Comparison of ENCODE assay signal across 1 cellular context in the genomic region with DNA sequence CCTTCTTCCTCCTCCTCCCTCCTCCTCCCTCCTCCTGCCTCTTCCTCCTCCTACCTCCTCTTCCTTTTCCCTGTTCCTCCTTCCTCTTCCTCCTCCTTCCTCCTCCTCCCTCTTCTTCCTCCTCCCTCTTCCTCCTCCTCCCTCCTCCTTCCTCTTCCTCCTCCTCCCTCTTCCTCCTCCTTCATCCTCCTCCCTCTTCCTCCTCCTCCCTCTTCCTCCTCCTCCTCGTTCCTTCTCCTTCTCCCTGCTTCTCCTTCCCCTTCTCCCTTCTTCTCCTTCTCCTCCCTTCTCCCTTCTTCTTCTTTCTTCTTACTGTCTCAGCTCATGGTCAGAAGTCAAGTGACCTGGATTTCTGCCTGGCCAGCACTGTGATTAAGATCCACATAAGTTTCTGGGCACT.
TF ChIP-seq lines count a peak whose summit lies in the region.

No MANE protein-coding gene starts in this region.

TF ChIP-seq in HepG2, 621 proteins besides CTCF, POLR2A, EP300 and RAD21:
- TF ChIP-seq HNRNPK (IDR thresholded peaks at IDR 0.05; ENCODE audit: low read depth, low read length, poor library complexity, severe bottlenecking) (peak; percentile 4), PCBP2 (optimal IDR thresholded peaks at IDR 0.05; ENCODE audit: low read depth, low read length, poor library complexity, severe bottlenecking) (peak; percentile 67), TRIM24 (CRISPR knock-in tag; IDR thresholded peaks at IDR 0.05) (no peak), AKAP8 (CRISPR knock-in tag; IDR thresholded peaks at IDR 0.05) (no peak)
- TF ChIP-seq, protein P1, sequence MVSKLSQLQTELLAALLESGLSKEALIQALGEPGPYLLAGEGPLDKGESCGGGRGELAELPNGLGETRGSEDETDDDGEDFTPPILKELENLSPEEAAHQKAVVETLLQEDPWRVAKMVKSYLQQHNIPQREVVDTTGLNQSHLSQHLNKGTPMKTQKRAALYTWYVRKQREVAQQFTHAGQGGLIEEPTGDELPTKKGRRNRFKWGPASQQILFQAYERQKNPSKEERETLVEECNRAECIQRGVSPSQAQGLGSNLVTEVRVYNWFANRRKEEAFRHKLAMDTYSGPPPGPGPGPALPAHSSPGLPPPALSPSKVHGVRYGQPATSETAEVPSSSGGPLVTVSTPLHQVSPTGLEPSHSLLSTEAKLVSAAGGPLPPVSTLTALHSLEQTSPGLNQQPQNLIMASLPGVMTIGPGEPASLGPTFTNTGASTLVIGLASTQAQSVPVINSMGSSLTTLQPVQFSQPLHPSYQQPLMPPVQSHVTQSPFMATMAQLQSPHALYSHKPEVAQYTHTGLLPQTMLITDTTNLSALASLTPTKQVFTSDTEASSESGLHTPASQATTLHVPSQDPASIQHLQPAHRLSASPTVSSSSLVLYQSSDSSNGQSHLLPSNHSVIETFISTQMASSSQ (IDR thresholded peaks at IDR 0.05; ENCODE audit: low read depth), result no peak
- TF ChIP-seq, protein P1 (CRISPR knock-in tag; IDR thresholded peaks at IDR 0.05; ENCODE audit: borderline replicate concordance), result no peak
